13 cellular contexts compared by ENCODE assay signal in the genomic region with DNA sequence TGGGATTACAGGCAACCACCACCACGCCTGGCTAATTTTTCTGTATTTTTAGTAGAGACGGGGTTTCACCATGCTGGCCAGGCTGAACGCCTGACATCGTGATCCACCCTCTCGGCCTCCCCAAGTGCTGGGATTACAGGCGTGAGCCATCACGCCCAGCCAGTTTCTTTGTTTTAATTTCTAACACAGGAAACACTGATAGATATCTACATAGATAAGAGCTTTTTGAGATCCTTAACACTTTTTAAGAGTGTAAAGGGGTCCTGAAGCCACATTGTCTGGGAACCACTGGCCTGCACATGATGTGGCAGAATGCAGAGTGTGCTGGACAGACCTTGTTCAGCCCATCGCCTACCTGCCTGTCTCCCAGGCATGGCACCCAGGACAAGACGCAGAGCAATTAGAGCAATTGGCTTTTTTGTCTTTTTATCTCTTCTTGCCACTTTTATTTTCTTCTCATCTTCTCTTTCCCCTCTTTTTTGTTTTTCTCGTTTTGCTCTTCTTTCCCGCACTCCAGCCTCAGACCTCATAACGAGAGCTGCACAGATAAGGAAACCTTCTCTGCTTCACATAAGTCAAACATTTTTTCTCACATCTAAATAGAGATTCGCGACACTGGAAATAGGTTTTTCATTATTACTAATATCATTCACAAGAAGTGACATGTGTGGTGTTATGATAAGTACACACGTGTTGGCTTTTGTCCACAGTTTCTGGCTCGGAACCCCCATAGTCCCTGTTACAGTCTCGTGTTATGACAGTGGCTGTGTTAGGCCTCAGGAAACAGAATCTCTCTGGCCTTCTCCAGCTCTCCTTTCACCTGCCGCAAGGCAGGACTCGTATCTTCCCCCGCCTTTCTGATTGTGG. TPM values are rescaled to one million over a fixed set of nuclear protein-coding genes. Genes with fewer than 3 reads are reported as not detected.
A peak's percentile ranks its signal among the peaks of the same experiment; 100 is the strongest.
DNase-seq lines count a peak whose midpoint lies in the region; ATAC-seq lines count a peak whose summit lies in the region.
"Had no signal": no experiment of that assay in that cellular context is flagged by ENCODE, and none has a peak within 500 bp of the region (broad histone marks: within the 10 kb centered on the region; RNA-seq: fewer than 3 reads in every experiment).

No MANE protein-coding gene starts in this region.

- H3K14ac ChIP-seq in trophoblast cell (ENCODE audit: low read length), result no peak overlapping the region

- no peak overlapping the region for H3K4me3 Mint-ChIP-seq in CD4-positive, alpha-beta memory T cell

- H3K4ac ChIP-seq in trophoblast cell (ENCODE audit: low read depth, low read length), result no peak overlapping the region

- no peak overlapping the region for H3K4me2 ChIP-seq in trophoblast cell (ENCODE audit: low read length)

- no peak overlapping the region for H3K23ac ChIP-seq in trophoblast cell (ENCODE audit: low read length)

- no peaks in the 10 kb centered on the region for H3K36me3 ChIP-seq in trophoblast cell (ENCODE audit: control insufficient read depth in 1 of 2, insufficient read depth in 2 of 2, low read length in 2 of 2)
- no peaks in the 10 kb centered on the region for H3K36me3 ChIP-seq in CD4-positive, alpha-beta memory T cell (ENCODE audit: insufficient read depth, low read length)

- H4K12ac ChIP-seq in trophoblast cell (ENCODE audit: low read depth, low read length), result no peak overlapping the region

- peak overlapping the region; percentile 21 for H4K91ac ChIP-seq in trophoblast cell (ENCODE audit: low read depth, low read length)

- H3K9me3 Mint-ChIP-seq in CD4-positive, alpha-beta memory T cell, result peaks cover 0 to 2% (median 0%) of the 10 kb centered on the region in 8 donors

- peak overlapping the region in 1 of 7 donors; percentile 2 for H3K27ac Mint-ChIP-seq in CD4-positive, alpha-beta memory T cell

- no peak overlapping the region for H2BK5ac ChIP-seq in trophoblast cell (ENCODE audit: low read depth, low read length, poor library complexity)

- H3K27ac ChIP-seq in trophoblast cell (ENCODE audit: low read depth, low read length), result no peak overlapping the region
- H3K27ac ChIP-seq in CD4-positive, alpha-beta memory T cell (ENCODE audit: low read depth, low read length), result no peak overlapping the region
- H3K27ac ChIP-seq: parathyroid adenoma had no signal

- no peak overlapping the region for H3K18ac ChIP-seq in trophoblast cell (ENCODE audit: low read length)

- H2BK12ac ChIP-seq in trophoblast cell (ENCODE audit: low read length), result peak overlapping the region; percentile 78

- no peak overlapping the region for H3K4me3 ChIP-seq in trophoblast cell (ENCODE audit: low read depth, low read length)
- H3K4me3 ChIP-seq in CD4-positive, alpha-beta memory T cell (ENCODE audit: low read length in 2 of 2), result no peak overlapping the region

- H2AK5ac ChIP-seq in trophoblast cell (ENCODE audit: low read length), result no peak overlapping the region

- POLR2A ChIA-PET in CD4-positive, alpha-beta memory T cell (lab: Charles Lee; ENCODE audit: partially characterized antibody), result no interaction called here

- intact Hi-C loops in CD4-positive, alpha-beta memory T cell (cut with micrococcal nuclease), result no loop called here

- peaks cover 0 to 9% of the 10 kb centered on the region in 2 donors for H3K27me3 Mint-ChIP-seq in CD4-positive, alpha-beta memory T cell

- no peaks in the 10 kb centered on the region for H3K79me2 ChIP-seq in trophoblast cell (ENCODE audit: control insufficient read depth, insufficient read depth, low read length, poor library complexity)
- H3K79me2 ChIP-seq: parathyroid adenoma had no signal

- H3K36me3 Mint-ChIP-seq in CD4-positive, alpha-beta memory T cell, result no peaks in the 10 kb centered on the region

- H3K9me3 ChIP-seq in trophoblast cell (ENCODE audit: insufficient read depth, low read depth, low read length), result peaks cover 5% of the 10 kb centered on the region
- no peaks in the 10 kb centered on the region for H3K9me3 ChIP-seq in CD4-positive, alpha-beta memory T cell (ENCODE audit: control insufficient read depth in 1 of 2, low read length in 2 of 2)

- WGBS in trophoblast cell (ENCODE audit: extremely low coverage, insufficient coverage, insufficient read length), result no CpG with 5 or more reads among the region's 20 CpGs

- H3K27me3 ChIP-seq in trophoblast cell (ENCODE audit: insufficient read depth, low read length), result no peaks in the 10 kb centered on the region
- H3K27me3 ChIP-seq in CD4-positive, alpha-beta memory T cell (ENCODE audit: insufficient read depth, low read length), result no peaks in the 10 kb centered on the region

- peaks cover 8% of the 10 kb centered on the region for H3K79me1 ChIP-seq in trophoblast cell (ENCODE audit: low read length)

- peak overlapping the region; percentile 11 for H2BK120ac ChIP-seq in trophoblast cell (ENCODE audit: insufficient read depth, low read length, poor library complexity)

- ATAC-seq in GM21423 (IDR thresholded peaks at IDR 0.05; ENCODE audit: unreplicated experiment) (peak; percentile 38), HG03108 (IDR thresholded peaks at IDR 0.05; ENCODE audit: unreplicated experiment) (peak; percentile 38)
- ATAC-seq: esophagus mucosa, Panc1 had no signal

- H4K8ac ChIP-seq in trophoblast cell (ENCODE audit: low read depth, low read length), result peak overlapping the region; percentile 22

- DNase-seq in activated naive CD4-positive, alpha-beta T cell treated with Interleukin-2 at 50 U/mL for 16 hours, result peak; percentile 45
- no peak for DNase-seq in activated naive CD4-positive, alpha-beta T cell treated with anti-CD3 and anti-CD28 coated beads, Interleukin-2, amount 50 U/mL, for 16 hours
- DNase-seq in trophoblast cell, result no peak
- DNase-seq in AG20443 (ENCODE audit: low spot score), result no peak
- DNase-seq in CD4-positive, alpha-beta memory T cell, result no peak
- DNase-seq in cerebellar nuclear complex (lab: John Stamatoyannopoulos, UW), result no peak
- DNase-seq: NCI-H1436 treated with DMSO at 0.1 percent for 48 hours had no signal

- CTCF ChIA-PET in CD4-positive, alpha-beta memory T cell (lab: Charles Lee; ENCODE audit: partially characterized antibody), result no interaction called here

- H2AFZ ChIP-seq in trophoblast cell (ENCODE audit: insufficient read depth, low read length, poor library complexity), result no peak overlapping the region
- H2AFZ ChIP-seq: parathyroid adenoma had no signal

- H3K4me1 ChIP-seq in trophoblast cell (ENCODE audit: control insufficient read depth in 1 of 2, insufficient read depth in 2 of 2, low read length in 2 of 2), result peaks cover 11 to 25% of the 10 kb centered on the region in 2 experiments
- no peaks in the 10 kb centered on the region for H3K4me1 ChIP-seq in CD4-positive, alpha-beta memory T cell (ENCODE audit: insufficient read depth, low read length)
- H3K4me1 ChIP-seq: parathyroid adenoma had no signal

- H3K4me1 Mint-ChIP-seq in CD4-positive, alpha-beta memory T cell, result peaks cover 1 to 11% (median 6%) of the 10 kb centered on the region in 4 donors

- H3K9ac ChIP-seq in trophoblast cell (ENCODE audit: low read length), result no peak overlapping the region
- H3K9ac ChIP-seq: parathyroid adenoma had no signal

RNA-seq across cellular contexts. Expression of gene GPR55, which starts 25.2 kb away (rescaled TPM):
- 0.07 and 0.08 TPM in 2 replicates for polyA plus RNA-seq in trophoblast cell (2013)
- total RNA-seq in CD4-positive, alpha-beta memory T cell, result 1 to 10 TPM; 8.1 to 8.3 TPM
- 1 to 10 TPM in 1 of 2 donors, not detected in 1; 2.4 TPM for polyA plus RNA-seq in CD4-positive, alpha-beta memory T cell
- polyA plus RNA-seq: AG04450 had no signal

RNA-seq across cellular contexts. Expression of gene SPATA3, which starts 45.7 kb away (rescaled TPM):
- 0.31 and 0.37 TPM in 2 replicates for polyA plus RNA-seq in trophoblast cell (2013)
- total RNA-seq in CD4-positive, alpha-beta memory T cell, result not detected
- polyA plus RNA-seq in CD4-positive, alpha-beta memory T cell, result not detected
- total RNA-seq: esophagus mucosa had no signal
- polyA plus RNA-seq: AG04450 had no signal
